ENCODE assay signal across 26 cellular contexts in the genomic region with DNA sequence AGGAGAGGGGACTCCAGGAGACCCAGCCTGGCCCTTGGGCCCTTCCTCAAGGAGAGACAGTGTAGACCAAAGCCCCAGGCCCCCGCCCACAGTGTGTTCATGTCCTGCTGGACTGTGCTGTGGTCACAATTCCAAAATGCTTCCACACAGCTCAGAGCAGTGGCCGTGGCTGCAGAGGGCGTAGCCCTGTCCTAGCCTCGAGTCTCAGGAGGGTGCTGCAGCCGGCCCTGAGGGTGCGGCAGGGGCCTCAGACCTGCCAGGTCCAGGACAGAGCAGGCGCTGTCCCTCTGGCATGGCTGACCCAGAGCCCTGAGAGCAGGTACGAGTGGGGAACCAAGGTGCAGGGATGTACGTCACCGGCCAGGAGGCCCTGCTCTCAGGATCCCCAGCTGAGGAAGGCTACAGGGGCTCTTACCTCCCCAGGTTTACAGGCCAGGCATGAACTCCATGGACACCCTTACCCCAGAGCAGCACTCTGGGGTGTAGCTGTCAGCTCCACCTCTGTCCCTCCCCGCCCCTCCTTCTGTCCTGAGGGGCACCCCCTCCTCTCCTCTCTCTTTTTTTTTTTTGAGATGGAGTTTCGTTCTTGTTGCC. TPM values are rescaled to one million over a fixed set of nuclear protein-coding genes. Genes with fewer than 3 reads are reported as not detected.
"Had no signal": no experiment of that assay in that cellular context is flagged by ENCODE, and none has a peak within 500 bp of the region (broad histone marks: within the 10 kb centered on the region; RNA-seq: fewer than 3 reads in every experiment).

No MANE protein-coding gene starts in this region.

- H3K9me3 ChIP-seq: heart left ventricle, thoracic aorta had no signal

- H3K4me1 Mint-ChIP-seq: neural crest cell had no signal

- H3K27ac Mint-ChIP-seq: activated B cell treated with CpG ODN at 0.5 μM for 24 hours; activated CD8-positive, alpha-beta memory T cell treated with anti-CD3 and anti-CD28 coated beads, Interleukin-2, amount 10 ng/mL, durations not matched to agents 7 days and 5 days; activated CD8-positive, alpha-beta T cell treated with anti-CD3 and anti-CD28 coated beads, Interleukin-2, amount 10 ng/mL, durations not matched to agents 7 days and 5 days; activated naive CD8-positive, alpha-beta T cell; activated T-helper 2 cell treated with anti-CD3 and anti-CD28 coated beads, Interferon-gamma antibody, Interleukin-2, Interleukin-4, amounts not matched to agents 10 μg/mL and 5 μg/mL and 100 μg/mL, durations not matched to agents 14 hours and 24 hours and 36 hours; immature natural killer cell; stimulated activated effector memory CD8-positive, alpha-beta T cell treated with anti-CD3 and anti-CD28 coated beads, Interleukin-12 subunit alpha, Interleukin-12 subunit beta, amount 100 ng/mL, for 72 hours; stimulated activated naive CD8-positive, alpha-beta T cell treated with anti-CD3 and anti-CD28 coated beads, Interleukin-15, Interleukin-2, amounts not matched to agents 100 ng/mL and 50 ng/mL, for 24 hours; T-helper 2 cell treated with Interferon-gamma antibody and Interleukin-4, amounts not matched to agents 5 μg/mL and 100 μg/mL, for 36 hours had no signal

- H3K9me3 Mint-ChIP-seq: activated B cell treated with CpG ODN at 0.5 μM for 24 hours; activated T-helper 2 cell treated with anti-CD3 and anti-CD28 coated beads, Interferon-gamma antibody, Interleukin-2, Interleukin-4, amounts not matched to agents 10 μg/mL and 5 μg/mL and 100 μg/mL, durations not matched to agents 14 hours and 24 hours and 36 hours; immature natural killer cell; naive thymus-derived CD8-positive, alpha-beta T cell; neural crest cell; stimulated activated effector memory CD8-positive, alpha-beta T cell treated with anti-CD3 and anti-CD28 coated beads, Interleukin-12 subunit alpha, Interleukin-12 subunit beta, amount 100 ng/mL, for 72 hours; stimulated activated naive CD8-positive, alpha-beta T cell treated with anti-CD3 and anti-CD28 coated beads, Interleukin-15, Interleukin-2, amounts not matched to agents 100 ng/mL and 50 ng/mL, for 24 hours; T-helper 2 cell treated with Interferon-gamma antibody and Interleukin-4, amounts not matched to agents 5 μg/mL and 100 μg/mL, for 36 hours had no signal

- DNase-seq: activated B cell treated with CpG ODN at 0.5 μM for 24 hours; activated CD8-positive, alpha-beta memory T cell treated with anti-CD3 and anti-CD28 coated beads, Interleukin-2, amount 10 ng/mL, durations not matched to agents 7 days and 5 days; activated CD8-positive, alpha-beta T cell treated with anti-CD3 and anti-CD28 coated beads, Interleukin-2, amount 10 ng/mL, durations not matched to agents 7 days and 5 days; activated T-cell treated with anti-CD3 and anti-CD28 coated beads, Interleukin-2, amount 50 U/mL, for 48 hours; caudate nucleus; foreskin fibroblast; heart left ventricle; hypothalamus; immature natural killer cell; kidney; left colon; mammary epithelial cell; naive thymus-derived CD8-positive, alpha-beta T cell; occipital lobe; small intestine; stimulated activated CD4-positive, alpha-beta T cell treated with anti-CD3 and anti-CD28 coated beads, Interleukin-4, amount 100 ng/mL, for 24 hours; T-helper 1 cell; trophoblast cell had no signal

- H3K4me3 Mint-ChIP-seq: activated B cell treated with CpG ODN at 0.5 μM for 24 hours; activated CD8-positive, alpha-beta memory T cell treated with anti-CD3 and anti-CD28 coated beads, Interleukin-2, amount 10 ng/mL, durations not matched to agents 7 days and 5 days; activated CD8-positive, alpha-beta T cell treated with anti-CD3 and anti-CD28 coated beads, Interleukin-2, amount 10 ng/mL, durations not matched to agents 7 days and 5 days; activated naive CD8-positive, alpha-beta T cell; immature natural killer cell; naive thymus-derived CD8-positive, alpha-beta T cell; neural crest cell; stimulated activated effector memory CD8-positive, alpha-beta T cell treated with anti-CD3 and anti-CD28 coated beads, Interleukin-12 subunit alpha, Interleukin-12 subunit beta, amount 100 ng/mL, for 72 hours; stimulated activated naive CD8-positive, alpha-beta T cell treated with anti-CD3 and anti-CD28 coated beads, Interleukin-15, Interleukin-2, amounts not matched to agents 100 ng/mL and 50 ng/mL, for 24 hours; T-helper 2 cell treated with Interferon-gamma antibody and Interleukin-4, amounts not matched to agents 5 μg/mL and 100 μg/mL, for 36 hours had no signal

- H3K27me3 ChIP-seq: heart left ventricle had no signal

- H3K36me3 Mint-ChIP-seq: activated CD8-positive, alpha-beta memory T cell treated with anti-CD3 and anti-CD28 coated beads, Interleukin-2, amount 10 ng/mL, durations not matched to agents 7 days and 5 days; activated naive CD8-positive, alpha-beta T cell; immature natural killer cell; naive thymus-derived CD8-positive, alpha-beta T cell had no signal

- H3K36me3 ChIP-seq: heart left ventricle, thoracic aorta had no signal

- H3K4me3 ChIP-seq: heart left ventricle, thoracic aorta had no signal

- ATAC-seq: activated CD8-positive, alpha-beta memory T cell treated with anti-CD3 and anti-CD28 coated beads, Interleukin-2, amount 10 ng/mL, durations not matched to agents 7 days and 5 days; activated CD8-positive, alpha-beta T cell treated with anti-CD3 and anti-CD28 coated beads, Interleukin-2, amount 10 ng/mL, durations not matched to agents 7 days and 5 days; heart left ventricle; left colon; naive thymus-derived CD8-positive, alpha-beta T cell; sciatic nerve; stimulated activated effector memory CD8-positive, alpha-beta T cell treated with anti-CD3 and anti-CD28 coated beads, Interleukin-12 subunit alpha, Interleukin-12 subunit beta, amount 100 ng/mL, for 72 hours had no signal

- H3K27me3 Mint-ChIP-seq: activated naive CD8-positive, alpha-beta T cell had no signal

- H3K27ac ChIP-seq: heart left ventricle, thoracic aorta had no signal

RNA-seq across cellular contexts. Expression of a gene that starts 7.3 kb away (rescaled TPM):
- total RNA-seq: activated CD8-positive, alpha-beta memory T cell treated with anti-CD3 and anti-CD28 coated beads, Interleukin-2, amount 10 ng/mL, durations not matched to agents 7 days and 5 days had no signal
- polyA plus RNA-seq: immature natural killer cell had no signal
